Comparison of ENCODE assay signal across 1 cellular context in the genomic region with DNA sequence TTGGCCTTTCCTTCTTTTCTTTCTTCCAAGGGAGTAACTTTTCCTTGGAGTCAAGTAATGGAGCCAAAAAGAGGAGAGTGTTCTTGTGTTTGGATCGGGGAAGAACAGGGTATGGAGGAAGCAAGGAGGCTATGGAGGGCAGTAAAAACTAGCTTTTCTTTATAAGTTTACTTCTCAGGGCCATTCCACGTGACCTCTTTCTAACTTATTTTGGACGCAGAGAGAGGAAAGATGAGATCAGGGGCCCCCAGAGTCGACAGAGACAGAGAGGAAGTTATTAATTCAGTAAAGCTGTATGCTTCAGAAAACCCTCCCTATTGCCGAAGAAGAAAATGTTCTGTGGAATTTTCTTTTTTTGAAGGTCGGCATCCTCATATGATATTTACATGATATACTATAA.
TF ChIP-seq lines count a peak whose summit lies in the region.

No MANE protein-coding gene starts in this region.

TF ChIP-seq in GM23338, 12 proteins besides CTCF, POLR2A, EP300 and RAD21 (continued from another document):
- TF ChIP-seq, protein P1, sequence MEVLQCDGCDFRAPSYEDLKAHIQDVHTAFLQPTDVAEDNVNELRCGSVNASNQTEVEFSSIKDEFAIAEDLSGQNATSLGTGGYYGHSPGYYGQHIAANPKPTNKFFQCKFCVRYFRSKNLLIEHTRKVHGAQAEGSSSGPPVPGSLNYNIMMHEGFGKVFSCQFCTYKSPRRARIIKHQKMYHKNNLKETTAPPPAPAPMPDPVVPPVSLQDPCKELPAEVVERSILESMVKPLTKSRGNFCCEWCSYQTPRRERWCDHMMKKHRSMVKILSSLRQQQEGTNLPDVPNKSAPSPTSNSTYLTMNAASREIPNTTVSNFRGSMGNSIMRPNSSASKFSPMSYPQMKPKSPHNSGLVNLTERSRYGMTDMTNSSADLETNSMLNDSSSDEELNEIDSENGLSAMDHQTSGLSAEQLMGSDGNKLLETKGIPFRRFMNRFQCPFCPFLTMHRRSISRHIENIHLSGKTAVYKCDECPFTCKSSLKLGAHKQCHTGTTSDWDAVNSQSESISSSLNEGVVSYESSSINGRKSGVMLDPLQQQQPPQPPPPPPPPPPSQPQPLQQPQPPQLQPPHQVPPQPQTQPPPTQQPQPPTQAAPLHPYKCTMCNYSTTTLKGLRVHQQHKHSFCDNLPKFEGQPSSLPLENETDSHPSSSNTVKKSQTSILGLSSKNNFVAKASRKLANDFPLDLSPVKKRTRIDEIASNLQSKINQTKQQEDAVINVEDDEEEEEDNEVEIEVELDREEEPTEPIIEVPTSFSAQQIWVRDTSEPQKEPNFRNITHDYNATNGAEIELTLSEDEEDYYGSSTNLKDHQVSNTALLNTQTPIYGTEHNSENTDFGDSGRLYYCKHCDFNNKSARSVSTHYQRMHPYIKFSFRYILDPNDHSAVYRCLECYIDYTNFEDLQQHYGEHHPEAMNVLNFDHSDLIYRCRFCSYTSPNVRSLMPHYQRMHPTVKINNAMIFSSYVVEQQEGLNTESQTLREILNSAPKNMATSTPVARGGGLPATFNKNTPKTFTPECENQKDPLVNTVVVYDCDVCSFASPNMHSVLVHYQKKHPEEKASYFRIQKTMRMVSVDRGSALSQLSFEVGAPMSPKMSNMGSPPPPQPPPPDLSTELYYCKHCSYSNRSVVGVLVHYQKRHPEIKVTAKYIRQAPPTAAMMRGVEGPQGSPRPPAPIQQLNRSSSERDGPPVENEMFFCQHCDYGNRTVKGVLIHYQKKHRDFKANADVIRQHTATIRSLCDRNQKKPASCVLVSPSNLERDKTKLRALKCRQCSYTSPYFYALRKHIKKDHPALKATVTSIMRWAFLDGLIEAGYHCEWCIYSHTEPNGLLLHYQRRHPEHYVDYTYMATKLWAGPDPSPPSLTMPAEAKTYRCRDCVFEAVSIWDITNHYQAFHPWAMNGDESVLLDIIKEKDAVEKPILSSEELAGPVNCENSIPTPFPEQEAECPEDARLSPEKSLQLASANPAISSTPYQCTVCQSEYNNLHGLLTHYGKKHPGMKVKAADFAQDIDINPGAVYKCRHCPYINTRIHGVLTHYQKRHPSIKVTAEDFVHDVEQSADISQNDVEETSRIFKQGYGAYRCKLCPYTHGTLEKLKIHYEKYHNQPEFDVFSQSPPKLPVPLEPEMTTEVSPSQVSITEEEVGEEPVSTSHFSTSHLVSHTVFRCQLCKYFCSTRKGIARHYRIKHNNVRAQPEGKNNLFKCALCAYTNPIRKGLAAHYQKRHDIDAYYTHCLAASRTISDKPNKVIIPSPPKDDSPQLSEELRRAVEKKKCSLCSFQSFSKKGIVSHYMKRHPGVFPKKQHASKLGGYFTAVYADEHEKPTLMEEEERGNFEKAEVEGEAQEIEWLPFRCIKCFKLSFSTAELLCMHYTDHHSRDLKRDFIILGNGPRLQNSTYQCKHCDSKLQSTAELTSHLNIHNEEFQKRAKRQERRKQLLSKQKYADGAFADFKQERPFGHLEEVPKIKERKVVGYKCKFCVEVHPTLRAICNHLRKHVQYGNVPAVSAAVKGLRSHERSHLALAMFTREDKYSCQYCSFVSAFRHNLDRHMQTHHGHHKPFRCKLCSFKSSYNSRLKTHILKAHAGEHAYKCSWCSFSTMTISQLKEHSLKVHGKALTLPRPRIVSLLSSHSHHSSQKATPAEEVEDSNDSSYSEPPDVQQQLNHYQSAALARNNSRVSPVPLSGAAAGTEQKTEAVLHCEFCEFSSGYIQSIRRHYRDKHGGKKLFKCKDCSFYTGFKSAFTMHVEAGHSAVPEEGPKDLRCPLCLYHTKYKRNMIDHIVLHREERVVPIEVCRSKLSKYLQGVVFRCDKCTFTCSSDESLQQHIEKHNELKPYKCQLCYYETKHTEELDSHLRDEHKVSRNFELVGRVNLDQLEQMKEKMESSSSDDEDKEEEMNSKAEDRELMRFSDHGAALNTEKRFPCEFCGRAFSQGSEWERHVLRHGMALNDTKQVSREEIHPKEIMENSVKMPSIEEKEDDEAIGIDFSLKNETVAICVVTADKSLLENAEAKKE (CRISPR knock-in tag; IDR thresholded peaks at IDR 0.05): no peak
- no peak for TF ChIP-seq ZNF114 (CRISPR knock-in tag; IDR thresholded peaks at IDR 0.05)
- TF ChIP-seq REST (IDR thresholded peaks at IDR 0.05; ENCODE audit: unreplicated experiment): no peak
- TF ChIP-seq CREB1 (CRISPR knock-in tag; IDR thresholded peaks at IDR 0.05; ENCODE audit: low read depth): no peak
